19 cellular contexts compared by ENCODE assay signal in the genomic region with DNA sequence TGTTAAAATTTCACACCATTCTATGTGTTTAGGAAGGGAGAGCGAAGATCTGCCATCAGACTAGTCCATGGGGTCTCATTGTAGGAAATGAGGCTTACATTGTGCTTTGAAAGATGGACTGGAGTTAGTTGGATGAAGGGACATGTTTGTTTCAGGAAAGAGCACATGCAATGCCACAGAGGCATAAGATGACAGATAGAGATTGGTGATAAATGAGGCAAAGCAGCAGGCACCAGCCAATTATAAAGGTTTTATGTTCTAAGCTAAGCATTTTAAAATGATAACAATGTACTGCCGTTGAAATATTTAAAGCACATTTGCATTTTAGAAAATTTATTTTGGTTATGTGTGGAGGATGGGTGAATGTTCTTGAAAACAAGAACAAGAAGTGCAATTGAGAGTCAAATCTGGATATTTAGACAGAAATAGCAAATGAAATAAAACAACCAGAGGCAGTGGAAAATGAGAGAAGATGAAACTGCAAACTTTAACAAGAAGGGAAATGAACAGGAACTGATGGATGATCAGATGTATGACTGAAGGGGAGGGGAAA.
DNase-seq lines count a peak whose midpoint lies in the region; ATAC-seq and TF ChIP-seq lines count a peak whose summit lies in the region.
"Had no signal": no experiment of that assay in that cellular context is flagged by ENCODE, and none has a peak within 500 bp of the region (broad histone marks: within the 10 kb centered on the region; RNA-seq: fewer than 3 reads in every experiment).

No MANE protein-coding gene starts in this region.

- TF ChIP-seq EP300 in SK-N-SH (IDR thresholded peaks at IDR 0.05; ENCODE audit: borderline replicate concordance in 1 of 2, low read depth in 1 of 2, low read length in 1 of 2), result no peak; a peak in 1 of 4 replicates

- H3K4me3 ChIP-seq in SK-N-SH (ENCODE audit: low read depth in 2 of 2, low read length in 1 of 2), result no peak overlapping the region
- H3K4me3 ChIP-seq in HCT116 (replicated peaks in 1 of 2; ENCODE audit: low read depth in 1 of 2, low read length in 2 of 2), result no peak overlapping the region
- H3K4me3 ChIP-seq in OCI-LY3 (ENCODE audit: low read length), result no peak overlapping the region
- no peak overlapping the region for H3K4me3 ChIP-seq in body of pancreas
- H3K4me3 ChIP-seq: A549; BLaER1 treated with 17β-estradiol and CSF1 and Interleukin-3, amounts not matched to agents 10 nM and 100 nM had no signal

- no peak overlapping the region for H3K9ac ChIP-seq in SK-N-SH
- H3K9ac ChIP-seq in HCT116 (ENCODE audit: low read length), result no peak overlapping the region
- no peak overlapping the region for H3K9ac ChIP-seq in OCI-LY3 (ENCODE audit: low read length)
- H3K9ac ChIP-seq: BLaER1 treated with 17β-estradiol and CSF1 and Interleukin-3, amounts not matched to agents 10 nM and 100 nM had no signal

- H3K9me3 ChIP-seq in SK-N-SH, result no peaks in the 10 kb centered on the region
- no peaks in the 10 kb centered on the region for H3K9me3 ChIP-seq in HCT116 (ENCODE audit: control insufficient read depth in 1 of 2, insufficient read depth in 1 of 2, low read depth in 1 of 2, low read length in 2 of 2)
- H3K9me3 ChIP-seq in OCI-LY3 (ENCODE audit: insufficient read depth, low read length), result no peaks in the 10 kb centered on the region
- H3K9me3 ChIP-seq in body of pancreas, result peaks cover 0 to 5% (median 0%) of the 10 kb centered on the region in 3 donors
- H3K9me3 ChIP-seq: A549, BE2C had no signal

- no TSS peak for BruUV-seq in HCT116 (replicated peaks; lab: Mats Ljungman, UMichigan)

- CTCF ChIA-PET in SK-N-SH (lab: Yijun Ruan, JAX), result interaction anchor here (1.5 kb wide), 1 partner anchor 1720 kb away, joined by 3 read pairs; no protein-coding TSS in a partner anchor
- CTCF ChIA-PET in HCT116 (lab: Charles Lee), result no interaction called here

- H3K4me1 ChIP-seq in SK-N-SH (ENCODE audit: control insufficient read depth in 1 of 2, insufficient read depth in 2 of 2, low read depth in 1 of 2, low read length in 1 of 2), result peaks cover 0 to 5% of the 10 kb centered on the region in 2 experiments; a peak in 2 of 4 replicates
- no peaks in the 10 kb centered on the region for H3K4me1 ChIP-seq in HCT116 (ENCODE audit: control insufficient read depth in 1 of 2, insufficient read depth in 2 of 2, low read length in 2 of 2)
- H3K4me1 ChIP-seq in OCI-LY3 (ENCODE audit: low read length), result peaks cover 8% of the 10 kb centered on the region
- H3K4me1 ChIP-seq in body of pancreas, result no peaks in the 10 kb centered on the region
- H3K4me1 ChIP-seq: A549; BLaER1 treated with 17β-estradiol and CSF1 and Interleukin-3, amounts not matched to agents 10 nM and 100 nM had no signal

- H3F3A ChIP-seq in SK-N-SH (replicated peaks; ENCODE audit: insufficient read depth), result no peaks in the 10 kb centered on the region

- intact Hi-C loops in HCT116 (cut with micrococcal nuclease) (no loop called here), body of pancreas (cut with DNase I) (no loop called here)

- ATAC-seq in SK-N-SH treated with all-trans-retinoic acid at 6 μM for 48 hours (no peak), HCT116 (no peak), body of pancreas (no peak)
- ATAC-seq: A549 had no signal

- WGBS in SK-N-SH (ENCODE audit: low lambda C conversion rate), result 8% methylated on average over 2 of the region's 2 CpGs
- whole genome bisulfite sequencing in body of pancreas, 2 donors, result 79 to 81% methylated on average over 2 of the region's 2 CpGs

- DNase-seq in SK-N-SH, result peak; percentile 2
- DNase-seq in HCT116 (ENCODE audit: low read depth, low spot score), result no peak
- DNase-seq in superior temporal gyrus (ENCODE audit: extremely low spot score), result peak; percentile 59
- DNase-seq in activated effector memory CD4-positive, alpha-beta T cell treated with Interleukin-2 at 50 U/mL for 16 hours, result no peak
- DNase-seq in body of pancreas, result no peak
- DNase-seq in NCI-H1694 treated with DMSO at 0.1 percent for 48 hours (lab: John Stamatoyannopoulos, UW), result no peak
- DNase-seq: 8988T; ACHN; AML-193; BE2C; CD4-positive, alpha-beta T cell; CD8-positive, alpha-beta memory T cell; DMS53; DMS79 treated with DMSO at 0.1 percent for 48 hours; H7 had no signal

- no peaks in the 10 kb centered on the region for H3K79me2 ChIP-seq in SK-N-SH (ENCODE audit: insufficient read depth)
- H3K79me2 ChIP-seq in HCT116 (ENCODE audit: insufficient read depth, low read length), result no peaks in the 10 kb centered on the region
- no peaks in the 10 kb centered on the region for H3K79me2 ChIP-seq in OCI-LY3 (ENCODE audit: low read length)

- H3K36me3 ChIP-seq in SK-N-SH (replicated peaks in 1 of 2; ENCODE audit: control insufficient read depth in 1 of 2, insufficient read depth in 2 of 2, low read length in 1 of 2) (no peaks in the 10 kb centered on the region), HCT116 (ENCODE audit: control insufficient read depth in 1 of 2, insufficient read depth in 2 of 2, low read length in 2 of 2) (no peaks in the 10 kb centered on the region), OCI-LY3 (replicated peaks; ENCODE audit: low read depth, low read length) (no peaks in the 10 kb centered on the region), body of pancreas (replicated peaks in 1 of 2; ENCODE audit: insufficient read depth in 1 of 2, low read depth in 2 of 2) (no peaks in the 10 kb centered on the region)
- H3K36me3 ChIP-seq: BE2C; BLaER1 treated with 17β-estradiol and CSF1 and Interleukin-3, amounts not matched to agents 10 nM and 100 nM had no signal

- TF ChIP-seq CTCF in SK-N-SH (IDR thresholded peaks at IDR 0.05) (no peak), HCT116 (IDR thresholded peaks at IDR 0.05 in 2 of 3, conservative IDR thresholded peaks at IDR 0.05 in 1 of 3; ENCODE audit: borderline replicate concordance in 1 of 3, insufficient read depth in 1 of 3, low read depth in 2 of 3, low read length in 2 of 3) (no peak), OCI-LY3 (IDR thresholded peaks at IDR 0.05; ENCODE audit: low read depth, low read length) (no peak), body of pancreas (IDR thresholded peaks at IDR 0.05) (no peak)

- H2AFZ ChIP-seq in SK-N-SH (ENCODE audit: low read depth), result no peak overlapping the region
- H2AFZ ChIP-seq in HCT116 (ENCODE audit: low read depth, low read length, poor library complexity, severe bottlenecking), result peak overlapping the region; percentile 76
- peak overlapping the region; percentile 2; the same call in 1 of the 2 replicates for H2AFZ ChIP-seq in OCI-LY3 (ENCODE audit: low read depth, low read length)

- H3K27me3 ChIP-seq in SK-N-SH (ENCODE audit: insufficient read depth), result no peaks in the 10 kb centered on the region
- no peaks in the 10 kb centered on the region for H3K27me3 ChIP-seq in HCT116 (ENCODE audit: insufficient read depth, low read length)
- H3K27me3 ChIP-seq in OCI-LY3 (ENCODE audit: low read depth, low read length), result no peaks in the 10 kb centered on the region
- H3K27me3 ChIP-seq in body of pancreas, result no peaks in the 10 kb centered on the region
- H3K27me3 ChIP-seq: BE2C; BLaER1 treated with 17β-estradiol and CSF1 and Interleukin-3, amounts not matched to agents 10 nM and 100 nM had no signal

- H3K27ac ChIP-seq in SK-N-SH (ENCODE audit: low read depth in 2 of 2, low read length in 1 of 2) (peak overlapping the region in 1 of 2 experiments; percentile 57; a peak in 2 of 4 replicates), HCT116 (ENCODE audit: low read depth, low read length) (no peak overlapping the region), OCI-LY3 (ENCODE audit: low read length) (no peak overlapping the region), body of pancreas (no peak overlapping the region)
- H3K27ac ChIP-seq: A549; BLaER1 treated with 17β-estradiol and CSF1 and Interleukin-3, amounts not matched to agents 10 nM and 100 nM had no signal

- RAD21 ChIA-PET in HCT116 (lab: Charles Lee; ENCODE audit: low non-redundant PET in 1 of 2, low total read pairs in 2 of 2, uncharacterized antibody in 2 of 2, unreplicated experiment in 2 of 2), result no interaction called here

- H3K4me2 ChIP-seq in SK-N-SH, result no peak overlapping the region
- no peak overlapping the region for H3K4me2 ChIP-seq in HCT116 (ENCODE audit: low read length)
- peak overlapping the region; percentile 6; the same call in 1 of the 2 replicates for H3K4me2 ChIP-seq in OCI-LY3 (ENCODE audit: low read length)
- H3K4me2 ChIP-seq: A549; BLaER1 treated with 17β-estradiol and CSF1 and Interleukin-3, amounts not matched to agents 10 nM and 100 nM had no signal

- TF ChIP-seq POLR2A in HCT116 (IDR thresholded peaks at IDR 0.05; ENCODE audit: borderline replicate concordance, extremely low read depth, insufficient read depth, insufficient read length), result no peak
- TF ChIP-seq POLR2A in body of pancreas (IDR thresholded peaks at IDR 0.05), result no peak

- 0 out of 2 replicates have a peak, but pooled peaks have one; percentile 15 for TF ChIP-seq RAD21 in SK-N-SH (IDR thresholded peaks at IDR 0.05; ENCODE audit: low read length)
- TF ChIP-seq RAD21 in HCT116 (IDR thresholded peaks at IDR 0.05; ENCODE audit: low read depth), result no peak

- POLR2A ChIA-PET in SK-N-SH (lab: Yijun Ruan, JAX) (no interaction called here), HCT116 (lab: Charles Lee) (no interaction called here)

- no peaks in the 10 kb centered on the region for H4K20me1 ChIP-seq in SK-N-SH (ENCODE audit: insufficient read depth)
- no peaks in the 10 kb centered on the region for H4K20me1 ChIP-seq in HCT116 (ENCODE audit: insufficient read depth)
- H4K20me1 ChIP-seq in OCI-LY3 (ENCODE audit: insufficient read depth, low read length), result no peaks in the 10 kb centered on the region
- H4K20me1 ChIP-seq: BLaER1 treated with 17β-estradiol and CSF1 and Interleukin-3, amounts not matched to agents 10 nM and 100 nM had no signal

- no peaks in the 10 kb centered on the region for H3K9me2 ChIP-seq in SK-N-SH
- H3K9me2 ChIP-seq in HCT116 (ENCODE audit: insufficient read depth), result no peaks in the 10 kb centered on the region

TF ChIP-seq in SK-N-SH, 30 proteins besides CTCF, POLR2A, EP300 and RAD21 (continues in another document):
- TF ChIP-seq, protein P1, sequence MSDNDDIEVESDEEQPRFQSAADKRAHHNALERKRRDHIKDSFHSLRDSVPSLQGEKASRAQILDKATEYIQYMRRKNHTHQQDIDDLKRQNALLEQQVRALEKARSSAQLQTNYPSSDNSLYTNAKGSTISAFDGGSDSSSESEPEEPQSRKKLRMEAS (IDR thresholded peaks at IDR 0.05; ENCODE audit: low read depth), result no peak
- TF ChIP-seq GATA2 (CRISPR knock-in tag; IDR thresholded peaks at IDR 0.05), result peak; percentile 81

TF ChIP-seq in SK-N-SH treated with all-trans-retinoic acid at 6 μM for 48 hours, 23 proteins besides CTCF, POLR2A, EP300 and RAD21:
- TF ChIP-seq PPARA (CRISPR knock-in tag; IDR thresholded peaks at IDR 0.05; ENCODE audit: borderline replicate concordance), result no peak
- no peak for TF ChIP-seq OSR1 (CRISPR knock-in tag; IDR thresholded peaks at IDR 0.05)
- TF ChIP-seq SNAI2 (CRISPR knock-in tag; IDR thresholded peaks at IDR 0.05), result no peak

TF ChIP-seq in HCT116, 20 proteins besides CTCF, POLR2A, EP300 and RAD21 (continues in another document):
- no peak for TF ChIP-seq SP1 (IDR thresholded peaks at IDR 0.05; ENCODE audit: low read depth)
- no peak for TF ChIP-seq FOSL1 (IDR thresholded peaks at IDR 0.05; ENCODE audit: low read depth)
- TF ChIP-seq, protein P1 (IDR thresholded peaks at IDR 0.05), result no peak
- no peak for TF ChIP-seq EZH2 (IDR thresholded peaks at IDR 0.05)

Comparison
In these comparisons a context has a peak if more than half of its experiments do, and no peak if none do; other contexts are left out.
1. DNase-seq: peak in SK-N-SH (single experiment) and superior temporal gyrus (single experiment); none in HCT116 (single experiment), activated effector memory CD4-positive, alpha-beta T cell treated with Interleukin-2 at 50 U/mL for 16 hours (single experiment), body of pancreas (0 of 4) and NCI-H1694 treated with DMSO at 0.1 percent for 48 hours (single experiment).